In the genomic region with DNA sequence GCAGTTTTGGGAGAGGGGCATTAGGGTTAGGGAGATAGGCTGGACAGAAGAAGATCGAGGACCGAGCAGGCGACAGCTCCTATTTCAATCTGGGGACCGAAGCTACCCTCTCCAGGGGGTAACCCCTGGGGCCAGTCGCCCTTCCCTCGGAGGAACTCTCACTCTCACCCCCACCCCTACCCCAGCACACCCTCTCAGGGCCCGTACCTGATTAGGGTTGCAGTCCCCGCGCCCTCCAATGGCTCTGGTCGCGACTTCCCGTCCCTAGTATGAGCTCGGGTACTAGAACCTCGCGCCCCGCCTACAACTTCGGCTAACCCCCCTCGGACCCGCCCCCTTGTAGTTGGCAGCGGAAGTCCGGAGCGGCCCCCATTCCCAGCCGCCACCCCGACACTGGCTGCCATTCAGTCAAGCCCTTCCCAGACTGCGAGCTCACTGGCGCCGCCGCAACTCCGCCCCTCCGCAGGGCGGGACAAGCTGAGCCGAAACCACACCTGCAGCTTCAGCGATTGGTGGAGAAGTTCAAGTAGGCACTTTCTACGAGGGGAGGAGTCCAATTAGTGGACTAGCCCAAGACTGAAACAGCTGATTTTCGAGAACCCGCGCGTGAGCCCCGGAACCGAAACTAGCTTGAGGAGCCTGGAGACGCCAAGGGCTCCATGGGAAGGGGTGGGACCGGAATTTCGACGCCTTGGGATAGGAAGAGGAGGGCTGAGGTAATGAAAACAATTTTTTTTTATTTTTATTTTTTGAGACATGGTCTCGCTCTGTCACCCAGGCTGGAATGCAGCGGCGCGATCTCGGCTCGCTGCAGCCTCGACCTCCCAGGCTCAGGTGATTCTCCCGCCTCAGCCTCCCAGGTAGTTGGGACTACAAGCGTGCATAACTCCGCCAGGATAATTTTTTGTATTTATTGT, we compare ENCODE assay signal across 8 cellular contexts. TPM values are rescaled to one million over a fixed set of nuclear protein-coding genes. Genes with fewer than 3 reads are reported as not detected.
DNase-seq lines count a peak whose midpoint lies in the region; TF ChIP-seq lines count a peak whose summit lies in the region.

A gene (minus strand): TSS at position 257 of the 917 bp plus-strand sequence. CDS start 3,536 bp downstream, outside the sequence.

- no peaks in the 10 kb centered on the region for H3K9me3 Mint-ChIP-seq in activated naive CD4-positive, alpha-beta T cell treated with anti-CD3 and anti-CD28 coated beads for 36 hours

- H3K4me1 Mint-ChIP-seq in activated naive CD4-positive, alpha-beta T cell treated with anti-CD3 and anti-CD28 coated beads for 36 hours (ENCODE audit: low read depth) = peaks cover 20% of the 10 kb centered on the region

- H3K9me3 ChIP-seq in neuron (ENCODE audit: low read length) = no peaks in the 10 kb centered on the region
- H3K9me3 ChIP-seq in subcutaneous abdominal adipose tissue (ENCODE audit: control insufficient read depth in 5 of 5, low read length in 5 of 5) = no peaks in the 10 kb centered on the region

- peak; percentile 97 for DNase-seq in GM03348 (ENCODE audit: low spot score)
- DNase-seq in HFF-Myc (ENCODE audit: extremely low read depth, low read depth) = peak; percentile 100
- peak; percentile 99 for DNase-seq in NAMALWA (ENCODE audit: low spot score)
- peak; percentile 99 for DNase-seq in SK-N-DZ (ENCODE audit: low spot score)
- peak; percentile 99 for DNase-seq in activated naive CD4-positive, alpha-beta T cell treated with anti-CD3 and anti-CD28 coated beads for 36 hours
- DNase-seq in foreskin melanocyte = peak; percentile 100

- H2AFZ ChIP-seq in neuron (ENCODE audit: low read depth, low read length) = peak within 1 kb of the TSS; percentile 58

- intact Hi-C loops in activated naive CD4-positive, alpha-beta T cell treated with anti-CD3 and anti-CD28 coated beads for 36 hours (cut with micrococcal nuclease) = loop anchor here (1.0 kb wide), 7 partner anchors 22 to 108 kb away; a partner anchor contains a TSS

- H3K4me3 ChIP-seq in HFF-Myc (replicated peaks; ENCODE audit: low read depth, low read length) = peak within 1 kb of the TSS; percentile 61
- peak within 1 kb of the TSS; percentile 98 for H3K4me3 ChIP-seq in neuron (ENCODE audit: low read length)
- H3K4me3 ChIP-seq in subcutaneous abdominal adipose tissue (ENCODE audit: low read depth in 1 of 5, low read length in 5 of 5) = peak within 1 kb of the TSS; percentile 69 to 99 (median 97)

- H3K27me3 ChIP-seq in neuron (ENCODE audit: insufficient read depth, low read length) (no peaks in the 10 kb centered on the region), subcutaneous abdominal adipose tissue (ENCODE audit: control insufficient read depth in 5 of 5, insufficient read depth in 4 of 5, low read length in 5 of 5) (no peaks in the 10 kb centered on the region)

- CTCF ChIA-PET in activated naive CD4-positive, alpha-beta T cell treated with anti-CD3 and anti-CD28 coated beads for 36 hours (lab: Charles Lee) = interaction anchor here (0.6 to 4.1 kb wide), 21 partner anchors 10 to 271 kb away, joined by 3 to 20 read pairs (median 3); a partner anchor contains a TSS

- H3K4me3 Mint-ChIP-seq in activated naive CD4-positive, alpha-beta T cell treated with anti-CD3 and anti-CD28 coated beads for 36 hours = peak within 1 kb of the TSS; percentile 93

- H3K4me1 ChIP-seq in neuron (ENCODE audit: insufficient read depth, low read length) = peaks cover 15% of the 10 kb centered on the region
- H3K4me1 ChIP-seq in subcutaneous abdominal adipose tissue (ENCODE audit: control insufficient read depth in 5 of 5, insufficient read depth in 5 of 5, low read length in 5 of 5) = peaks cover 2 to 30% (median 24%) of the 10 kb centered on the region in 5 donors

- peaks cover 11% of the 10 kb centered on the region for H3K36me3 Mint-ChIP-seq in activated naive CD4-positive, alpha-beta T cell treated with anti-CD3 and anti-CD28 coated beads for 36 hours (ENCODE audit: low read depth)

- H3K36me3 ChIP-seq in neuron (ENCODE audit: insufficient read depth, low read length) (peaks cover 12% of the 10 kb centered on the region), subcutaneous abdominal adipose tissue (ENCODE audit: control insufficient read depth in 5 of 5, insufficient read depth in 5 of 5, low read length in 5 of 5) (peaks cover 6 to 16% (median 13%) of the 10 kb centered on the region in 5 donors)

- H3K9ac ChIP-seq in subcutaneous abdominal adipose tissue (ENCODE audit: low read length in 5 of 5) = peak within 1 kb of the TSS; percentile 75 to 96 (median 90)

- H3K27ac Mint-ChIP-seq in activated naive CD4-positive, alpha-beta T cell treated with anti-CD3 and anti-CD28 coated beads for 36 hours = peak within 1 kb of the TSS; percentile 93

- H3K27me3 Mint-ChIP-seq in activated naive CD4-positive, alpha-beta T cell treated with anti-CD3 and anti-CD28 coated beads for 36 hours (ENCODE audit: low read depth) = no peaks in the 10 kb centered on the region

- H3K27ac ChIP-seq in subcutaneous abdominal adipose tissue (ENCODE audit: low read depth, low read length) = peak within 1 kb of the TSS; percentile 90

- no peak for TF ChIP-seq CTCF in HFF-Myc (IDR thresholded peaks at IDR 0.05; ENCODE audit: low read depth, low read length, missing control alignments)

RNA-seq across cellular contexts. Expression of the gene that starts here (rescaled TPM):
- 30.2 and 39.8 TPM in 2 replicates for polyA plus RNA-seq in SK-N-DZ (2014; cell fraction: cytosol; rRNA removed)
- polyA plus RNA-seq in SK-N-DZ (2014; cell fraction: nucleus; rRNA removed) = 71.5 and 79.5 TPM in 2 replicates
- 100 to 1,000 TPM; 109 to 119 TPM for total RNA-seq in activated naive CD4-positive, alpha-beta T cell treated with anti-CD3 and anti-CD28 coated beads for 36 hours

Comparison
In these comparisons a context has a peak if more than half of its experiments do, and no peak if none do; other contexts are left out.
1. Peak in every context shown above with its lines: DNase-seq, H3K4me3 ChIP-seq and H3K27ac ChIP-seq.